Comparison of ENCODE assay signal across 1 cellular context in the genomic region with DNA sequence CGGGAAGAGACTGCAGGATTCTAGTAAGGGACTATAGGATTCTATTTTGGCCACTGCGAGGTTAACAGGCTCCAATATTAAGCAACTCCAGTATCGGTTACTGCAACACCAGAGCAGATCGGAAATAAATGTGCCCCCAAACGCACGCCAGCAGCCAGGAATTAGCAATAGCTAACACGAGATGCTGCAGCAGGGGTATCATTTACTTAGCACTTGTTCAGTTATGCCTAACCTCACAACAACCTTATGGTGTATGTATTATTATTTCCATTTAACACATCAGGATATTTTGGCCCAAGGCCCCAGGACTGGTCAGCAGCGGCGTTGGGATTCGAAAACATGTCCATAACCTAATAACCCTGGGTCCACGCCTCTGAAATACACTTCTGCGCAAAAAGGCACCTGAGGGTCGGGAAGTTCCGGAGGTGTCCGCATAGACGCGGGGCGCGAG.
TF ChIP-seq lines count a peak whose summit lies in the region.

No MANE protein-coding gene starts in this region.

TF ChIP-seq in GM23338, 12 proteins besides CTCF, POLR2A, EP300 and RAD21 (continued from another document):
- TF ChIP-seq, protein P1, sequence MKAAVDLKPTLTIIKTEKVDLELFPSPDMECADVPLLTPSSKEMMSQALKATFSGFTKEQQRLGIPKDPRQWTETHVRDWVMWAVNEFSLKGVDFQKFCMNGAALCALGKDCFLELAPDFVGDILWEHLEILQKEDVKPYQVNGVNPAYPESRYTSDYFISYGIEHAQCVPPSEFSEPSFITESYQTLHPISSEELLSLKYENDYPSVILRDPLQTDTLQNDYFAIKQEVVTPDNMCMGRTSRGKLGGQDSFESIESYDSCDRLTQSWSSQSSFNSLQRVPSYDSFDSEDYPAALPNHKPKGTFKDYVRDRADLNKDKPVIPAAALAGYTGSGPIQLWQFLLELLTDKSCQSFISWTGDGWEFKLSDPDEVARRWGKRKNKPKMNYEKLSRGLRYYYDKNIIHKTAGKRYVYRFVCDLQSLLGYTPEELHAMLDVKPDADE (IDR thresholded peaks at IDR 0.05) = no peak
